In the genomic region with DNA sequence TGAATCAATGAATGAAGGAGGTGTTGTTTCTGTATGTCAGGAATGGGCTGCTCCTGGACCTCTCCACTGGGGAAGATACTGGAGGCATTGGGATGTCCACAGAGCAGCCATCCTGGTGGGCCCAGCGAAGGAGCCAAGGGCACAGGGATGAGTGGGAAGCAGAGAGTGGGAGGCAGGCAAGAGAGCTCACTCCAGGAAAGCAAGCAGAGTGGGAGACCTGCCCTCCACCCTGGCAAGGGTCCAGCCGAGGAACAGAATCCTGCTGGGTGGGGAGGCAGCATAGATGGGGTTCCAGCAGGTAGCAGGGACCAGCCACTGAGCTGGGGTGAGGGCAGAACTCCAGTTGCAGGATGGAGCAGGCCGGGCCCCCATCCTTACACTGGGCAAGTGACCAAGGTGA, we compare ENCODE assay signal across 22 cellular contexts.
"Had no signal": no experiment of that assay in that cellular context is flagged by ENCODE, and none has a peak within 500 bp of the region (broad histone marks: within the 10 kb centered on the region; RNA-seq: fewer than 3 reads in every experiment).

No MANE protein-coding gene starts in this region.

- DNase-seq: Kasumi-1, MM.1S, NCI-H1092 treated with DMSO at 0.1 percent for 48 hours, NCI-H1436, NCI-H187, NCI-H2029, NCI-H2081 treated with DMSO at 0.1 percent for 48 hours, NCI-H2171, NCI-H226, NCI-H510A, NCI-H524 treated with DMSO at 0.1 percent for 48 hours, NCI-H69, NCI-H774, Right ventricle myocardium superior, RPMI8226, SIG-M5 had no signal

- H3K4me2 ChIP-seq: KMS-11 had no signal

- H3K27me3 ChIP-seq: SJSA1 had no signal

- H3K9me3 ChIP-seq: SJSA1 had no signal

- H3K4me1 ChIP-seq: SJSA1 had no signal

- H3K9ac ChIP-seq: KMS-11 had no signal

- H3K36me3 ChIP-seq: SJSA1 had no signal

- H3K4me3 Mint-ChIP-seq: IgD-negative memory B cell had no signal

- H3K4me3 ChIP-seq: K562, SJSA1, SK-N-MC had no signal

- H3K27me3 Mint-ChIP-seq: IgD-negative memory B cell had no signal

- H3K27ac ChIP-seq: HL-60, KMS-11, SJSA1, SK-N-MC had no signal
